In the genomic region with DNA sequence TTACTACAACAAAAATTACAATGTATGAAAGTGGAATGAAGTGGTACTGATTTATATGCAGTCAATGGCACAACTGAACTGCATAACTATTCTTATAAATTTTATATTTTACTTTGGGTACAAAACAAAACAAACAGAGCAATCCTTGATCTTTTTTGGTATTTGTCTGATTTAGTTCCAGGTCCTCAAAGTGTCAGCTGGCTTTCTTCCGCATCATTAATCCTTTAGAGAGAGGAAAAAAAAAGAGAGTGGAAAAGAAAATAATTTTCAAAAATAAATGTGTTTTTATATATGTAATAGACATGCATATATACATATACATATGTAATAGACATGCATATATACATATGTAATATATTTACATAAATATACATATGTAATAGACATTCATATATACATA, we compare ENCODE assay signal across 25 cellular contexts.
"Had no signal": no experiment of that assay in that cellular context is flagged by ENCODE, and none has a peak within 500 bp of the region (broad histone marks: within the 10 kb centered on the region; RNA-seq: fewer than 3 reads in every experiment).

No MANE protein-coding gene starts in this region.

- DNase-seq: activated CD4-positive, alpha-beta T cell treated with anti-CD3 and anti-CD28 coated beads, Interleukin-2, amount 10 ng/mL, durations not matched to agents 24 days and 14 days; activated CD4-positive, alpha-beta T cell treated with anti-CD3 and anti-CD28 coated beads, Interleukin-2, amount 50 U/mL, for 4 hours; activated CD8-positive, alpha-beta T cell treated with anti-CD3 and anti-CD28 coated beads for 36 hours; activated effector memory CD4-positive, alpha-beta T cell treated with anti-CD3 and anti-CD28 coated beads, Interleukin-2, amount 50 U/mL, for 16 hours; activated naive CD4-positive, alpha-beta T cell; activated naive CD8-positive, alpha-beta T cell treated with anti-CD3 and anti-CD28 coated beads, Interleukin-2, amount 10 ng/mL, durations not matched to agents 7 days and 5 days; activated T-cell treated with anti-CD3 and anti-CD28 coated beads, Interleukin-2, amount 50 U/mL, for 1 hour; activated T-cell treated with anti-CD3 and anti-CD28 coated beads, Interleukin-2, amount 50 U/mL, for 72 hours; amygdala; MM.1S; MV-4-11; NCI-H1092; NCI-H1436 treated with DMSO at 0.1 percent for 48 hours; NCI-H187 treated with DMSO at 0.1 percent for 48 hours; NCI-H2081; NCI-H524; PC-3; Peyer's patch; SIG-M5; SW 1271; T-helper 1 cell; T-helper 2 cell; T-helper 9 cell had no signal

- H3K4me3 ChIP-seq: ascending aorta, cardiac muscle cell, Peyer's patch had no signal
